Comparison of ENCODE assay signal across 23 cellular contexts in the genomic region with DNA sequence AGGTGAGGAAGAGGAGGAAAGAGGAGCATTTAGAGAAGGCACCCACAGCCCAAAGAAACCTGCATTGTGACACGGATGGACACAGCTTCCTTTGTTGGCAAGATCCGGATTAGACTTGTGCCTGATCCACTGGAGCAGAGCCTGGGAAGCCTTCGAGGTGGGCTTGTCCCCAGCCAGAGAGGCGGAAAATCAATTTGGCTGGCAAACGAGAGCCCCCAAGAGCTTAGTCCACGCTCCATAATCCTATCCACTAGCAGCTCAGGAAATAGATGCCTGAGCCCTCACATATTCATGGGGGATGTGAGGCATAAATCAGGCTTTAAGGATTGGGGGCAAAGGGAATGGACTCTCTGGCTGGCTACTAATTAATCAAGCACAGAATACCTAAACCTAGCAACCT.
DNase-seq lines count a peak whose midpoint lies in the region; FAIRE-seq and TF ChIP-seq lines count a peak whose summit lies in the region.
"Had no signal": no experiment of that assay in that cellular context is flagged by ENCODE, and none has a peak within 500 bp of the region (broad histone marks: within the 10 kb centered on the region; RNA-seq: fewer than 3 reads in every experiment).

No MANE protein-coding gene starts in this region.

- no peaks in the 10 kb centered on the region for H3K27me3 ChIP-seq in neuronal stem cell (ENCODE audit: control insufficient read depth in 3 of 3, insufficient read depth in 3 of 3, low read depth in 1 of 3, low read length in 3 of 3)
- H3K27me3 ChIP-seq: BE2C had no signal

- H3K4me1 ChIP-seq in kidney (ENCODE audit: control insufficient read depth in 1 of 2, insufficient read depth in 1 of 2, low read depth in 1 of 2, low read length in 2 of 2), result peaks cover 4 to 7% of the 10 kb centered on the region in 2 donors
- H3K4me1 ChIP-seq in neuronal stem cell (ENCODE audit: control insufficient read depth in 2 of 2, insufficient read depth in 1 of 2, low read depth in 1 of 2, low read length in 2 of 2), result peaks cover 0 to 4% of the 10 kb centered on the region in 2 donors
- H3K4me1 ChIP-seq: HAP-1 had no signal

- peak; percentile 94 for DNase-seq in NCI-H82 treated with DMSO at 0.1 percent for 48 hours (lab: John Stamatoyannopoulos, UW; ENCODE audit: unreplicated experiment)
- no peak for DNase-seq in kidney
- peak; percentile 23 for DNase-seq in neuronal stem cell (ENCODE audit: low spot score)
- no peak for DNase-seq in effector CD4-positive, alpha-beta T cell
- no peak for DNase-seq in hypothalamus (lab: John Stamatoyannopoulos, UW)
- no peak for DNase-seq in activated naive CD4-positive, alpha-beta T cell treated with Interleukin-2 at 50 U/mL for 16 hours
- DNase-seq in DMS 273 treated with DMSO at 0.1 percent for 48 hours (lab: John Stamatoyannopoulos, UW), result no peak
- DNase-seq: BE2C; CD8-positive, alpha-beta memory T cell; HFFc6; Kasumi-1; NCI-H1092 treated with DMSO at 0.1 percent for 48 hours; NCI-H1436; NCI-H187 treated with DMSO at 0.1 percent for 48 hours; NCI-H2171 treated with DMSO at 0.1 percent for 48 hours; NCI-H524; NCI-H748 treated with DMSO at 0.1 percent for 48 hours; SHP77 had no signal

- no peaks in the 10 kb centered on the region for H3K9me3 ChIP-seq in kidney (ENCODE audit: control insufficient read depth in 1 of 2, low read length in 2 of 2)
- H3K9me3 ChIP-seq in neuronal stem cell (replicated peaks in 1 of 2; ENCODE audit: control insufficient read depth in 2 of 2, insufficient read depth in 1 of 2, low read depth in 1 of 2, low read length in 2 of 2), result no peaks in the 10 kb centered on the region
- H3K9me3 ChIP-seq: BE2C, HAP-1 had no signal

- no peaks in the 10 kb centered on the region for H3K79me1 ChIP-seq in neuronal stem cell (ENCODE audit: low read depth, low read length)

- H2AK5ac ChIP-seq in neuronal stem cell (ENCODE audit: low read depth, low read length), result no peak overlapping the region

- no peak overlapping the region for H3K4me2 ChIP-seq in neuronal stem cell (ENCODE audit: insufficient read depth, low read length, poor library complexity, severe bottlenecking)

- H2BK120ac ChIP-seq in neuronal stem cell (ENCODE audit: low read depth, low read length), result no peak overlapping the region

- peak overlapping the region; percentile 44 to 63 for H3K27ac ChIP-seq in kidney (ENCODE audit: low read depth in 2 of 2, low read length in 2 of 2)
- H3K27ac ChIP-seq in neuronal stem cell (replicated peaks; ENCODE audit: low read length), result no peak overlapping the region
- H3K27ac ChIP-seq: RWPE1 had no signal

- H3K36me3 ChIP-seq in kidney (ENCODE audit: control insufficient read depth in 1 of 2, insufficient read depth in 2 of 2, low read length in 2 of 2) (peaks cover 2 to 16% of the 10 kb centered on the region in 2 donors), neuronal stem cell (replicated peaks in 1 of 2; ENCODE audit: control insufficient read depth in 2 of 2, insufficient read depth in 2 of 2, low read length in 2 of 2) (no peaks in the 10 kb centered on the region)
- H3K36me3 ChIP-seq: BE2C, HAP-1 had no signal

- FAIRE-seq in kidney (lab: Jason Lieb, UNC), result no peak
- FAIRE-seq: GM18507, HTR-8/SVneo, K562 had no signal

- H3K18ac ChIP-seq in neuronal stem cell (ENCODE audit: low read length), result peak overlapping the region; percentile 54

- WGBS in neuronal stem cell (ENCODE audit: extremely low coverage in 2 of 2, insufficient read length in 2 of 2, insufficient replicate concordance in 1 of 2), 2 donors, result no CpG with 5 or more reads among the region's 6 CpGs

- H3K23ac ChIP-seq in neuronal stem cell (ENCODE audit: low read depth, low read length, poor library complexity), result no peak overlapping the region

- H4K91ac ChIP-seq in neuronal stem cell (ENCODE audit: low read depth, low read length, poor library complexity), result no peak overlapping the region

- no peak for TF ChIP-seq CTCF in kidney (IDR thresholded peaks at IDR 0.05; ENCODE audit: borderline replicate concordance, extremely low read depth, insufficient read depth)

- no peak overlapping the region for H2BK5ac ChIP-seq in neuronal stem cell (ENCODE audit: low read length)

- no peak overlapping the region for H3K4ac ChIP-seq in neuronal stem cell (ENCODE audit: low read length)

- peak overlapping the region; percentile 59 for H2BK12ac ChIP-seq in neuronal stem cell (ENCODE audit: low read length)

- H2AFZ ChIP-seq in neuronal stem cell (ENCODE audit: low read length), result no peak overlapping the region

- no peak overlapping the region for H2BK15ac ChIP-seq in neuronal stem cell (ENCODE audit: low read length)

- H3K9ac ChIP-seq in kidney (ENCODE audit: low read length in 2 of 2), result no peak overlapping the region
- H3K9ac ChIP-seq in neuronal stem cell (ENCODE audit: low read depth, low read length, poor library complexity), result no peak overlapping the region

- no peak overlapping the region for H4K8ac ChIP-seq in neuronal stem cell (ENCODE audit: low read depth, low read length)

- intact Hi-C loops in kidney (cut with DNase I), result no loop called here

- H3K4me3 ChIP-seq in kidney (ENCODE audit: low read length in 2 of 2) (peak overlapping the region; percentile 13 to 36), neuronal stem cell (ENCODE audit: low read length in 2 of 2) (no peak overlapping the region)
- H3K4me3 ChIP-seq: HAP-1, K562 had no signal

- no peak overlapping the region for H3K14ac ChIP-seq in neuronal stem cell (ENCODE audit: low read length)

Comparison
In these comparisons a context has a peak if more than half of its experiments do, and no peak if none do; other contexts are left out.
1. DNase-seq: peak in NCI-H82 treated with DMSO at 0.1 percent for 48 hours (single experiment) and neuronal stem cell (single experiment); none in kidney (single experiment), effector CD4-positive, alpha-beta T cell (single experiment), hypothalamus (0 of 51), activated naive CD4-positive, alpha-beta T cell treated with Interleukin-2 at 50 U/mL for 16 hours (single experiment) and DMS 273 treated with DMSO at 0.1 percent for 48 hours (single experiment).
2. H3K4me3 ChIP-seq: peak in kidney (2 of 2); none in neuronal stem cell (0 of 2).